Comparison of ENCODE assay signal across 21 cellular contexts in the genomic region with DNA sequence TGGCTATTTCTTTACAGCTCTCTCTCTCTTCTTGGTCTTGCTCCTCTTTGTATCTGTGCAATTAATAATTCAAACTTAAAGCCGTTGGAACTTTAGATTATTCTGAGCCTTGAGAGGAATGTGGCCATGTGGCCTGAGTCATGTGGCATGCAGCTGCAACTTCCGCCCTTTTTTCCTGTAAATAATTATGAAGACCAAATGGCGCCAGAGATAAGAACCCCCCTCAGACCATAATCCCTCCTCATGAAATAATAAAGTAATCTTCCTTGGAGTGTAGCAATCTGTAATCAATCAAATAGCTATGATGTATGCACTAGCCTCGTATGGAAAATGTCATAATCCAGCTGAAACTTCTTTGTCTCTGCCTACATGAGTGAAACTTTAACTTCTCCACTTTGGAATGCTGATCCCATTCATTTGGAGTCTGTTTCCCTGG. TPM values are rescaled to one million over a fixed set of nuclear protein-coding genes. Genes with fewer than 3 reads are reported as not detected.
DNase-seq lines count a peak whose midpoint lies in the region; ATAC-seq, FAIRE-seq and TF ChIP-seq lines count a peak whose summit lies in the region.
"Had no signal": no experiment of that assay in that cellular context is flagged by ENCODE, and none has a peak within 500 bp of the region (broad histone marks: within the 10 kb centered on the region; RNA-seq: fewer than 3 reads in every experiment).

No MANE protein-coding gene starts in this region.

- H3K27ac ChIP-seq in endothelial cell of umbilical vein (ENCODE audit: insufficient read depth, low read depth, low read length) (peak overlapping the region; percentile 95), mesendoderm (ENCODE audit: low read depth, low read length) (no peak overlapping the region), PC-3 (ENCODE audit: low read length) (no peak overlapping the region)
- H3K27ac ChIP-seq: cardiac muscle cell, foreskin keratinocyte, left lung, ovary, Peyer's patch, sigmoid colon had no signal

- peak; percentile 87 for FAIRE-seq in endothelial cell of umbilical vein (lab: Jason Lieb, UNC)
- FAIRE-seq: H54, urothelium cell line had no signal

- POLR2A ChIA-PET in endothelial cell of umbilical vein (lab: Charles Lee) (interaction anchor here (1.5 to 1.6 kb wide), 3 partner anchors 10 to 45 kb away, joined by 3 to 12 read pairs (median 6); partner anchors contain the start of gene TWSG1), PC-3 (lab: Charles Lee; ENCODE audit: unreplicated experiment) (no interaction called here)

- dilution Hi-C loops in endothelial cell of umbilical vein (cut with MboI; ENCODE audit: extremely low pct_ligation_motif_present, low sequenced_read_pairs) = no loop called here

- peak overlapping the region; percentile 55 for H3K9ac ChIP-seq in endothelial cell of umbilical vein (replicated peaks; ENCODE audit: extremely low read depth, insufficient read depth, low read length)
- H3K9ac ChIP-seq in mesendoderm (ENCODE audit: low read length) = no peak overlapping the region
- no peak overlapping the region for H3K9ac ChIP-seq in PC-3 (ENCODE audit: low read length)

- H3K4me1 ChIP-seq in endothelial cell of umbilical vein (ENCODE audit: control insufficient read depth, extremely low read depth, insufficient read depth, low read length) = peaks cover 29% of the 10 kb centered on the region
- H3K4me1 ChIP-seq in mesendoderm (ENCODE audit: control insufficient read depth, low read depth, low read length) = no peaks in the 10 kb centered on the region
- H3K4me1 ChIP-seq in PC-3 (ENCODE audit: insufficient read depth, low read length) = no peaks in the 10 kb centered on the region
- H3K4me1 ChIP-seq: foreskin keratinocyte, left lung, Peyer's patch, sigmoid colon had no signal

- H3K4me3 ChIP-seq in endothelial cell of umbilical vein (replicated peaks in 1 of 3; ENCODE audit: insufficient read depth in 1 of 3, low read depth in 1 of 3, low read length in 3 of 3) (no peak overlapping the region), mesendoderm (ENCODE audit: low read length) (no peak overlapping the region), PC-3 (ENCODE audit: low read length) (no peak overlapping the region)
- H3K4me3 ChIP-seq: cardiac muscle cell, left lung, ovary, Peyer's patch, sigmoid colon had no signal

- H3K56ac ChIP-seq in mesendoderm (ENCODE audit: low read length) = no peak overlapping the region

- peak overlapping the region; percentile 51 for H3K4me2 ChIP-seq in endothelial cell of umbilical vein (ENCODE audit: insufficient read depth, low read length)
- no peak overlapping the region for H3K4me2 ChIP-seq in mesendoderm (ENCODE audit: low read length)
- no peak overlapping the region for H3K4me2 ChIP-seq in PC-3 (ENCODE audit: low read length)

- DNase-seq in AG20443 (ENCODE audit: low spot score) (peak; percentile 14), M059J (ENCODE audit: low read depth) (peak; percentile 18), endothelial cell of umbilical vein (ENCODE audit: low read depth, low spot score) (peak; percentile 97), mesendoderm (peak; percentile 30), PC-3 (no peak), NCI-H1930 (lab: John Stamatoyannopoulos, UW) (no peak), DMS79 treated with DMSO at 0.1 percent for 48 hours (lab: John Stamatoyannopoulos, UW) (no peak)
- DNase-seq: activated CD4-positive, alpha-beta memory T cell treated with anti-CD3 and anti-CD28 coated beads for 36 hours; activated T-cell treated with anti-CD3 and anti-CD28 coated beads, Interleukin-2, amount 50 U/mL, for 48 hours; Calu3; foreskin keratinocyte; left lung; NCI-H1417 treated with DMSO at 0.1 percent for 48 hours; ovary; Peyer's patch; sigmoid colon; stimulated activated CD4-positive, alpha-beta T cell treated with anti-CD3 and anti-CD28 coated beads, Interleukin-2, amount 100 ng/mL, for 24 hours had no signal

- H2AFZ ChIP-seq in endothelial cell of umbilical vein (ENCODE audit: low read depth, low read length) = peak overlapping the region; percentile 33
- no peak overlapping the region for H2AFZ ChIP-seq in PC-3 (ENCODE audit: low read length)

- peak; percentile 48 for TF ChIP-seq POLR2A in endothelial cell of umbilical vein (IDR thresholded peaks at IDR 0.05; ENCODE audit: low read depth, low read length)

- ATAC-seq in PC-3 (no peak), HG03280 (IDR thresholded peaks at IDR 0.05; ENCODE audit: unreplicated experiment) (no peak)
- ATAC-seq: foreskin keratinocyte, left lung had no signal

- no peak overlapping the region for H3K23ac ChIP-seq in mesendoderm (ENCODE audit: low read length)

- H3K79me1 ChIP-seq in mesendoderm (ENCODE audit: low read length) = no peaks in the 10 kb centered on the region

- intact Hi-C loops in endothelial cell of umbilical vein (cut with micrococcal nuclease) = loop anchor here (1.0 kb wide), 2 partner anchors 13 to 184 kb away; partner anchors contain the start of gene TWSG1
- intact Hi-C loops in PC-3 (cut with micrococcal nuclease) = no loop called here

- H2AK5ac ChIP-seq in mesendoderm (ENCODE audit: low read length) = no peak overlapping the region

- no peaks in the 10 kb centered on the region for H3K9me1 ChIP-seq in endothelial cell of umbilical vein (replicated peaks; ENCODE audit: control insufficient read depth, extremely low read depth, insufficient read depth, low read length)

- no peaks in the 10 kb centered on the region for H3K9me2 ChIP-seq in PC-3 (replicated peaks; ENCODE audit: low read length)

- H3K4ac ChIP-seq in mesendoderm (ENCODE audit: low read depth, low read length) = no peak overlapping the region

- no peaks in the 10 kb centered on the region for H3F3A ChIP-seq in PC-3 (ENCODE audit: low read length, unreplicated experiment)

- WGBS in mesendoderm (ENCODE audit: extremely low coverage, insufficient coverage, low lambda C conversion rate) = no CpG with 5 or more reads among the region's 4 CpGs

- H3K9me3 ChIP-seq in endothelial cell of umbilical vein (replicated peaks; ENCODE audit: control insufficient read depth, insufficient read depth, low read length) (no peaks in the 10 kb centered on the region), PC-3 (ENCODE audit: low read length) (no peaks in the 10 kb centered on the region)
- H3K9me3 ChIP-seq: left lung, ovary, Peyer's patch, sigmoid colon had no signal

- H3K79me2 ChIP-seq in endothelial cell of umbilical vein (ENCODE audit: control insufficient read depth, insufficient read depth, low read length) (no peaks in the 10 kb centered on the region), mesendoderm (ENCODE audit: control insufficient read depth, insufficient read depth, low read length) (no peaks in the 10 kb centered on the region), PC-3 (ENCODE audit: low read length) (no peaks in the 10 kb centered on the region)

- H4K8ac ChIP-seq in mesendoderm (ENCODE audit: low read depth, low read length) = no peak overlapping the region

- H2BK15ac ChIP-seq in mesendoderm (replicated peaks; ENCODE audit: low read depth) = no peak overlapping the region

- no peak overlapping the region for H4K5ac ChIP-seq in mesendoderm (ENCODE audit: low read length)

- H3K27me3 ChIP-seq in endothelial cell of umbilical vein (ENCODE audit: control insufficient read depth in 2 of 2, insufficient read depth in 2 of 2, low read length in 2 of 2) (no peaks in the 10 kb centered on the region), mesendoderm (ENCODE audit: insufficient read depth, low read length, poor library complexity) (no peaks in the 10 kb centered on the region), PC-3 (ENCODE audit: low read length) (no peaks in the 10 kb centered on the region)
- H3K27me3 ChIP-seq: cardiac muscle cell, foreskin keratinocyte, left lung, ovary, Peyer's patch, sigmoid colon had no signal

- TF ChIP-seq CTCF in endothelial cell of umbilical vein (IDR thresholded peaks at IDR 0.05; ENCODE audit: extremely low read depth in 1 of 2, insufficient read depth in 1 of 2, low read depth in 1 of 2, low read length in 2 of 2) = no peak
- no peak for TF ChIP-seq CTCF in PC-3 (conservative IDR thresholded peaks at IDR 0.05; ENCODE audit: low read depth, low read length)

- CTCF ChIA-PET in endothelial cell of umbilical vein (lab: Charles Lee) = interaction anchor here (0.8 to 3.9 kb wide), 5 partner anchors 13 to 196 kb away, joined by 3 to 33 read pairs (median 4); partner anchors contain the start of gene TWSG1
- CTCF ChIA-PET in PC-3 (lab: Charles Lee) = no interaction called here

- BruUV-seq in endothelial cell of umbilical vein (replicated peaks; lab: Mats Ljungman, UMichigan) (no TSS peak), PC-3 (replicated peaks; lab: Mats Ljungman, UMichigan) (no TSS peak)

- H3K36me3 ChIP-seq in endothelial cell of umbilical vein (ENCODE audit: control insufficient read depth in 2 of 2, extremely low read depth in 1 of 2, insufficient read depth in 2 of 2, low read length in 2 of 2) = no peaks in the 10 kb centered on the region
- no peaks in the 10 kb centered on the region for H3K36me3 ChIP-seq in mesendoderm (ENCODE audit: control insufficient read depth, insufficient read depth, low read length)
- no peaks in the 10 kb centered on the region for H3K36me3 ChIP-seq in PC-3 (ENCODE audit: low read depth, low read length)
- H3K36me3 ChIP-seq: cardiac muscle cell, left lung, ovary, Peyer's patch, sigmoid colon had no signal

- H3K18ac ChIP-seq in mesendoderm (ENCODE audit: low read length) = no peak overlapping the region

- H4K20me1 ChIP-seq in endothelial cell of umbilical vein (replicated peaks; ENCODE audit: control insufficient read depth, extremely low read depth, insufficient read depth, low read length) (no peaks in the 10 kb centered on the region), PC-3 (ENCODE audit: low read length) (no peaks in the 10 kb centered on the region)

- no peak overlapping the region for H2BK5ac ChIP-seq in mesendoderm (ENCODE audit: low read length)

- H2BK120ac ChIP-seq in mesendoderm (ENCODE audit: low read depth, low read length) = no peak overlapping the region

TF ChIP-seq in endothelial cell of umbilical vein, 7 proteins besides CTCF, POLR2A, EP300 and RAD21 (continues in another document):
- TF ChIP-seq POLR2AphosphoS5 (IDR thresholded peaks at IDR 0.05; ENCODE audit: insufficient read depth, low read depth, low read length) (peak; percentile 92), FOS (IDR thresholded peaks at IDR 0.05; ENCODE audit: borderline replicate concordance, insufficient read depth, low read length) (peak; percentile 92)

RNA-seq across cellular contexts. Expression of gene TWSG1, which starts 13.5 kb away (rescaled TPM):
- total RNA-seq in M059J (2014; rRNA removed; shearing (Covaris generic)) = 44.7 and 52.8 TPM in 2 replicates
- 57.4 and 69.6 TPM in 2 replicates for total RNA-seq in endothelial cell of umbilical vein
- 49.5 and 52.4 TPM in 2 replicates for polyA plus RNA-seq in endothelial cell of umbilical vein
- polyA plus RNA-seq in endothelial cell of umbilical vein (2011; cell fraction: cytosol; rRNA removed) = 50.0 and 51.1 TPM in 2 replicates
- polyA plus RNA-seq in endothelial cell of umbilical vein (2011; cell fraction: nucleus; rRNA removed) = 23.6 and 33.5 TPM in 2 replicates
- polyA plus RNA-seq in endothelial cell of umbilical vein (2012) = 58.2 and 75.3 TPM in 2 replicates
- polyA minus RNA-seq in endothelial cell of umbilical vein = 220 and 253 TPM in 2 replicates
- 6.3 TPM for polyA minus RNA-seq in endothelial cell of umbilical vein (2011; cell fraction: cytosol; rRNA and poly(A)+ RNA removed)
- polyA minus RNA-seq in endothelial cell of umbilical vein (2011; cell fraction: nucleus; rRNA and poly(A)+ RNA removed) = 23.4 and 38.4 TPM in 2 replicates
- polyA plus RNA-seq in mesendoderm (2013, experiment 1 of 2) = 18.8 TPM
- 18.8 TPM for polyA plus RNA-seq in mesendoderm (2013, experiment 2 of 2)
- total RNA-seq in PC-3 (2014; rRNA removed) = 30.1 and 32.8 TPM in 2 replicates

Comparison
In these comparisons a context has a peak if more than half of its experiments do, and no peak if none do; other contexts are left out.
1. DNase-seq: peak in AG20443 (single experiment), M059J (single experiment), endothelial cell of umbilical vein (single experiment) and mesendoderm (single experiment); none in PC-3 (single experiment), NCI-H1930 (0 of 2) and DMS79 treated with DMSO at 0.1 percent for 48 hours (single experiment).